8 cellular contexts compared by ENCODE assay signal in genomic region chr4:88285235-88285505, GRCh38. TPM values are rescaled to one million over a fixed set of nuclear protein-coding genes. Genes with fewer than 3 reads are reported as not detected.
DNase-seq lines count a peak whose midpoint lies in the region; ATAC-seq and TF ChIP-seq lines count a peak whose summit lies in the region.

No MANE protein-coding gene starts in this region.

- no peaks in the 10 kb centered on the region for H3K9me1 ChIP-seq in IMR-90 (ENCODE audit: insufficient read depth, low read length)

- H2AFZ ChIP-seq in ACC112 (ENCODE audit: low read length, unreplicated experiment), result peak overlapping the region; percentile 94
- H2AFZ ChIP-seq in IMR-90 (replicated peaks; ENCODE audit: low read length, poor library complexity), result peak overlapping the region; percentile 92

- no peak overlapping the region for H4K91ac ChIP-seq in IMR-90 (ENCODE audit: insufficient read depth, low read depth, low read length)

- H3K56ac ChIP-seq in IMR-90 (ENCODE audit: extremely low read depth, insufficient read depth, low read length), result 0 out of 2 replicates have a peak overlapping the region, but pooled peaks have one; percentile 53

- no peak overlapping the region for H4K5ac ChIP-seq in IMR-90 (ENCODE audit: low read depth, low read length)

- H3K18ac ChIP-seq in IMR-90 (ENCODE audit: low read depth, low read length), result no peak overlapping the region

- no peak for TF ChIP-seq POLR2A in IMR-90 (IDR thresholded peaks at IDR 0.05; ENCODE audit: low read depth, low read length)

- 23% methylated on average over 3 of the region's 3 CpGs; no CpG with 5 or more reads in 1 of the 2 experiments for WGBS in IMR-90 (ENCODE audit: extremely low coverage in 2 of 2, insufficient read length in 1 of 2), 2 experiments

- in situ Hi-C loops in IMR-90 (cut with MboI; ENCODE audit: low sequenced_read_pairs), result loop anchor here (10.0 kb wide), 1 partner anchor 230 kb away; no protein-coding TSS in a partner anchor

- H3K27me3 ChIP-seq in ACC112 (ENCODE audit: insufficient read depth, low read length), result no peaks in the 10 kb centered on the region
- peaks cover 4% of the 10 kb centered on the region; the same call in 1 of the 2 replicates for H3K27me3 ChIP-seq in IMR-90 (ENCODE audit: control insufficient read depth, insufficient read depth, low read length)

- TF ChIP-seq CTCF in IMR-90 (conservative IDR thresholded peaks at IDR 0.05; ENCODE audit: low read depth, low read length), result no peak

- H3K4me1 Mint-ChIP-seq in central memory CD8-positive, alpha-beta T cell, result peaks cover 46% of the 10 kb centered on the region
- peaks cover 31 to 42% (median 37%) of the 10 kb centered on the region in 3 donors for H3K4me1 Mint-ChIP-seq in naive B cell

- no peak overlapping the region for H2BK5ac ChIP-seq in IMR-90 (ENCODE audit: low read depth, low read length, poor library complexity, severe bottlenecking)

- DNase-seq in IMR-90 (no peak), naive B cell (no peak), LoVo (ENCODE audit: low spot score) (no peak), GOT3 (lab: John Stamatoyannopoulos, UW) (no peak)
- DNase-seq in central memory CD8-positive, alpha-beta T cell (ENCODE audit: low spot score in 2 of 2), result no peak
- no peak for DNase-seq in stimulated activated CD4-positive, alpha-beta T cell treated with anti-CD3 and anti-CD28 coated beads, Interleukin-15, amount 100 ng/mL, for 24 hours
- DNase-seq in stimulated activated CD4-positive, alpha-beta T cell treated with anti-CD3 and anti-CD28 coated beads, Interleukin-12 subunit alpha, Interleukin-12 subunit beta, amount 100 ng/mL, for 4 hours, result no peak

- peak overlapping the region; percentile 82 for H3K4me2 ChIP-seq in IMR-90 (ENCODE audit: low read depth, low read length)

- no peak overlapping the region for H3K14ac ChIP-seq in IMR-90 (replicated peaks; ENCODE audit: low read depth, low read length)

- H2BK120ac ChIP-seq in IMR-90 (ENCODE audit: low read depth, low read length), result no peak overlapping the region

- peak overlapping the region; percentile 57 for H3K27ac ChIP-seq in ACC112 (ENCODE audit: low read depth, low read length)
- no peak overlapping the region for H3K27ac ChIP-seq in IMR-90 (ENCODE audit: insufficient read depth, low read length)

- H3K36me3 Mint-ChIP-seq in central memory CD8-positive, alpha-beta T cell (ENCODE audit: insufficient read depth), result peaks cover 27% of the 10 kb centered on the region
- H3K36me3 Mint-ChIP-seq in naive B cell, result peaks cover 0 to 8% of the 10 kb centered on the region in 2 donors

- H3K27ac Mint-ChIP-seq in central memory CD8-positive, alpha-beta T cell (ENCODE audit: low read depth), result peak overlapping the region; percentile 100
- H3K27ac Mint-ChIP-seq in naive B cell, result peak overlapping the region; percentile 98 to 100 (median 99)

- H3K4ac ChIP-seq in IMR-90 (ENCODE audit: low read depth, low read length), result no peak overlapping the region

- no TSS peak for BruUV-seq in IMR-90 (replicated peaks; lab: Mats Ljungman, UMichigan)

- peaks cover 31% of the 10 kb centered on the region for H3K79me2 ChIP-seq in ACC112 (ENCODE audit: control insufficient read depth, insufficient read depth, low read length, unreplicated experiment)

- TF ChIP-seq RAD21 in IMR-90 (IDR thresholded peaks at IDR 0.05; ENCODE audit: low read length), result no peak

- peak overlapping the region; percentile 95 for H3K4me3 Mint-ChIP-seq in central memory CD8-positive, alpha-beta T cell
- peak overlapping the region; percentile 91 to 100 (median 98) for H3K4me3 Mint-ChIP-seq in naive B cell

- peak overlapping the region; percentile 65; the same call in 1 of the 2 replicates for H3K9ac ChIP-seq in IMR-90 (ENCODE audit: low read depth, low read length)

- no peak overlapping the region for H2AK5ac ChIP-seq in IMR-90 (ENCODE audit: low read depth, low read length)

- CTCF ChIA-PET in IMR-90 (lab: Yijun Ruan, JAX), result interaction anchor here (1.5 kb wide), 1 partner anchor 32 kb away, joined by 5 read pairs; no protein-coding TSS in a partner anchor

- peak overlapping the region; percentile 6 to 85; a peak in 1 of 4 replicates for H4K8ac ChIP-seq in IMR-90 (ENCODE audit: low read depth in 2 of 2, low read length in 2 of 2)

- H2BK20ac ChIP-seq in IMR-90 (ENCODE audit: low read depth, low read length), result no peak overlapping the region

- no peaks in the 10 kb centered on the region for H3K9me3 ChIP-seq in IMR-90 (ENCODE audit: control insufficient read depth, insufficient read depth, low read length)

- peaks cover 3% of the 10 kb centered on the region for H4K20me1 ChIP-seq in IMR-90 (ENCODE audit: insufficient read depth, low read length)

- H2BK15ac ChIP-seq in IMR-90 (ENCODE audit: low read depth, low read length), result no peak overlapping the region

- H3K79me1 ChIP-seq in IMR-90 (ENCODE audit: low read depth in 1 of 2, low read length in 2 of 2), result peaks cover 4 to 15% of the 10 kb centered on the region in 2 experiments; a peak in 3 of 4 replicates

- no peak overlapping the region for H2AK9ac ChIP-seq in IMR-90 (replicated peaks; ENCODE audit: low read depth, low read length, poor library complexity)

- H3K4me1 ChIP-seq in ACC112 (ENCODE audit: control insufficient read depth, insufficient read depth, low read length, unreplicated experiment) (peaks cover 25% of the 10 kb centered on the region), IMR-90 (ENCODE audit: control insufficient read depth, insufficient read depth, low read length) (peaks cover 3% of the 10 kb centered on the region; the same call in 1 of the 2 replicates)

- dilution Hi-C loops in IMR-90 (cut with HindIII; ENCODE audit: low sequenced_read_pairs, unreplicated experiment), result no loop called here

- H3K4me3 ChIP-seq in ACC112 (ENCODE audit: low read depth, low read length) (peak overlapping the region; percentile 97), IMR-90 (ENCODE audit: insufficient read depth, low read depth, low read length) (peak overlapping the region; percentile 74; the same call in 1 of the 2 replicates)

- ATAC-seq in IMR-90 (ENCODE audit: low read depth), result no peak
- no peak for ATAC-seq in central memory CD8-positive, alpha-beta T cell (replicated peaks; ENCODE audit: extremely low read depth, poor library complexity, severe bottlenecking)
- no peak for ATAC-seq in naive B cell (ENCODE audit: low read depth in 2 of 2)

- no peaks in the 10 kb centered on the region for H3K36me3 ChIP-seq in ACC112 (ENCODE audit: insufficient read depth, low read length)
- no peaks in the 10 kb centered on the region for H3K36me3 ChIP-seq in IMR-90 (ENCODE audit: control insufficient read depth, insufficient read depth, low read length)

- POLR2A ChIA-PET in IMR-90 (lab: Charles Lee; ENCODE audit: unreplicated experiment), result no interaction called here

- H3K23ac ChIP-seq in IMR-90 (ENCODE audit: low read depth, low read length), result no peak overlapping the region

- no peaks in the 10 kb centered on the region for H3K27me3 Mint-ChIP-seq in central memory CD8-positive, alpha-beta T cell
- no peaks in the 10 kb centered on the region for H3K27me3 Mint-ChIP-seq in naive B cell

- intact Hi-C loops in IMR-90 (cut with micrococcal nuclease), result loop anchor here (2.0 to 10.0 kb wide), 2 partner anchors 66 to 230 kb away; no protein-coding TSS in a partner anchor

- H3K9me3 Mint-ChIP-seq in central memory CD8-positive, alpha-beta T cell, result no peaks in the 10 kb centered on the region
- H3K9me3 Mint-ChIP-seq in naive B cell, result peaks cover 0 to 5% (median 0%) of the 10 kb centered on the region in 7 donors

TF ChIP-seq in IMR-90, 13 proteins besides CTCF, POLR2A, EP300 and RAD21:
- TF ChIP-seq USF2 (IDR thresholded peaks at IDR 0.05; ENCODE audit: low read depth, low read length) (no peak), NFE2L2 (IDR thresholded peaks at IDR 0.05; ENCODE audit: low read depth, low read length) (no peak), FOS (IDR thresholded peaks at IDR 0.05; ENCODE audit: low read depth, low read length) (no peak)
- TF ChIP-seq, protein P1, sequence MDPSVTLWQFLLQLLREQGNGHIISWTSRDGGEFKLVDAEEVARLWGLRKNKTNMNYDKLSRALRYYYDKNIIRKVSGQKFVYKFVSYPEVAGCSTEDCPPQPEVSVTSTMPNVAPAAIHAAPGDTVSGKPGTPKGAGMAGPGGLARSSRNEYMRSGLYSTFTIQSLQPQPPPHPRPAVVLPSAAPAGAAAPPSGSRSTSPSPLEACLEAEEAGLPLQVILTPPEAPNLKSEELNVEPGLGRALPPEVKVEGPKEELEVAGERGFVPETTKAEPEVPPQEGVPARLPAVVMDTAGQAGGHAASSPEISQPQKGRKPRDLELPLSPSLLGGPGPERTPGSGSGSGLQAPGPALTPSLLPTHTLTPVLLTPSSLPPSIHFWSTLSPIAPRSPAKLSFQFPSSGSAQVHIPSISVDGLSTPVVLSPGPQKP (IDR thresholded peaks at IDR 0.05; ENCODE audit: borderline replicate concordance, low read depth, low read length), result no peak
TF ChIP-seq in IMR-90: peak in this region for 0.

RNA-seq across cellular contexts. Expression of gene PPM1K, which starts 0.8 kb away (rescaled TPM):
- total RNA-seq in IMR-90 (2012; rRNA removed), result 11.5 and 11.9 TPM in 2 replicates
- polyA plus RNA-seq in IMR-90 (2012; rRNA removed) (5.4 and 6.1 TPM in 2 replicates), naive B cell (ENCODE audit: low read depth in 6 of 6) (100 to 1,000 TPM; 136 to 193 (median 169) TPM)
- polyA plus RNA-seq in IMR-90 (2012; cell fraction: cytosol; rRNA removed), result 4.0 and 4.1 TPM in 2 replicates
- polyA plus RNA-seq in IMR-90 (2012; cell fraction: nucleus; rRNA removed; ENCODE audit: low replicate concordance), result 7.1 and 10.1 TPM in 2 replicates

Comparison
In these comparisons a context has a peak if more than half of its experiments do, and no peak if none do; other contexts are left out.
1. RNA of gene PPM1K, which starts 0.8 kb away (polyA plus RNA-seq): 136 to 193 TPM in naive B cell; 4.0 to 10.1 TPM in IMR-90; every median in the first group is over 10 times any median in the second.